18 cellular contexts compared by ENCODE assay signal in genomic region chr2:235856151-235856819, GRCh38.
DNase-seq lines count a peak whose midpoint lies in the region; ATAC-seq and TF ChIP-seq lines count a peak whose summit lies in the region.
"Had no signal": no experiment of that assay in that cellular context is flagged by ENCODE, and none has a peak within 500 bp of the region (broad histone marks: within the 10 kb centered on the region; RNA-seq: fewer than 3 reads in every experiment).

No MANE protein-coding gene starts in this region.

- WGBS in aorta, 2 donors: 95 to 98% methylated on average over 11 of the region's 11 CpGs

- POLR2A ChIA-PET in WTC11 (lab: Charles Lee): no interaction called here

- CTCF ChIA-PET in WTC11 (lab: Charles Lee): no interaction called here

- H3K27ac Mint-ChIP-seq in natural killer cell treated with Interleukin-12 subunit alpha and Interleukin-12 subunit beta and Interleukin-15 and Interleukin-18, amount 100 ng/mL, for 72 hours: no peak overlapping the region
- no peak overlapping the region for H3K27ac Mint-ChIP-seq in natural killer cell
- H3K27ac Mint-ChIP-seq in WTC11: no peak overlapping the region

- H3K27me3 ChIP-seq in aorta (ENCODE audit: control insufficient read depth in 1 of 2, insufficient read depth in 2 of 2, low read length in 1 of 2): no peaks in the 10 kb centered on the region

- H3K9me3 Mint-ChIP-seq in natural killer cell treated with Interleukin-12 subunit alpha and Interleukin-12 subunit beta and Interleukin-15 and Interleukin-18, amount 100 ng/mL, for 72 hours: no peaks in the 10 kb centered on the region
- no peaks in the 10 kb centered on the region for H3K9me3 Mint-ChIP-seq in natural killer cell
- H3K9me3 Mint-ChIP-seq in WTC11: no peaks in the 10 kb centered on the region
- H3K9me3 Mint-ChIP-seq in activated T-cell treated with anti-CD3 and anti-CD28 coated beads, Interleukin-2, amount 50 U/mL, for 4 hours: no peaks in the 10 kb centered on the region

- H3K36me3 Mint-ChIP-seq in natural killer cell treated with Interleukin-12 subunit alpha and Interleukin-12 subunit beta and Interleukin-15 and Interleukin-18, amount 100 ng/mL, for 72 hours: no peaks in the 10 kb centered on the region
- H3K36me3 Mint-ChIP-seq in natural killer cell: no peaks in the 10 kb centered on the region
- H3K36me3 Mint-ChIP-seq in WTC11: no peaks in the 10 kb centered on the region
- H3K36me3 Mint-ChIP-seq in activated T-cell treated with anti-CD3 and anti-CD28 coated beads, Interleukin-2, amount 50 U/mL, for 4 hours (ENCODE audit: insufficient read depth): no peaks in the 10 kb centered on the region

- H3K4me1 ChIP-seq in aorta (ENCODE audit: control insufficient read depth in 1 of 2, insufficient read depth in 2 of 2, low read length in 2 of 2): no peaks in the 10 kb centered on the region

- no peak for DNase-seq in natural killer cell treated with Interleukin-12 subunit alpha and Interleukin-12 subunit beta and Interleukin-15 and Interleukin-18, amount 100 ng/mL, for 72 hours (ENCODE audit: low spot score)
- DNase-seq in natural killer cell: no peak
- peak; percentile 2 for DNase-seq in WTC11 (ENCODE audit: low spot score)
- DNase-seq in iris pigment epithelial cell (ENCODE audit: low read depth): peak; percentile 7
- no peak for DNase-seq in aorta
- no peak for DNase-seq in activated T-cell treated with anti-CD3 and anti-CD28 coated beads, Interleukin-2, amount 50 U/mL, for 4 hours
- no peak for DNase-seq in SHP77 (lab: John Stamatoyannopoulos, UW)
- DNase-seq: DND-41, H7, NCI-H1092, NCI-H146, NCI-H2081, NCI-H510A treated with DMSO at 0.1 percent for 48 hours, NCI-H82, PC-9 had no signal

- no peak overlapping the region for H3K27ac ChIP-seq in aorta (ENCODE audit: low read depth in 1 of 2, low read length in 2 of 2)
- H3K27ac ChIP-seq: C4-2B, KMS-11, PC-9 had no signal

- no peak overlapping the region for H3K4me3 ChIP-seq in aorta (ENCODE audit: low read length in 2 of 2)
- H3K4me3 ChIP-seq: PC-9 had no signal

- no peaks in the 10 kb centered on the region for H3K4me1 Mint-ChIP-seq in natural killer cell treated with Interleukin-12 subunit alpha and Interleukin-12 subunit beta and Interleukin-15 and Interleukin-18, amount 100 ng/mL, for 72 hours (ENCODE audit: low read depth in 2 of 2)
- H3K4me1 Mint-ChIP-seq in natural killer cell (peaks cover 0 to 5% of the 10 kb centered on the region in 2 donors), WTC11 (peaks cover 39% of the 10 kb centered on the region)
- no peaks in the 10 kb centered on the region for H3K4me1 Mint-ChIP-seq in activated T-cell treated with anti-CD3 and anti-CD28 coated beads, Interleukin-2, amount 50 U/mL, for 4 hours (ENCODE audit: low read depth)

- intact Hi-C loops in natural killer cell (cut with micrococcal nuclease) (no loop called here), aorta (cut with DNase I) (no loop called here)

- TF ChIP-seq CTCF in natural killer cell (IDR thresholded peaks at IDR 0.05) (no peak), WTC11 (IDR thresholded peaks at IDR 0.05) (no peak)

- H3K4me3 Mint-ChIP-seq in natural killer cell treated with Interleukin-12 subunit alpha and Interleukin-12 subunit beta and Interleukin-15 and Interleukin-18, amount 100 ng/mL, for 72 hours: no peak overlapping the region
- no peak overlapping the region for H3K4me3 Mint-ChIP-seq in natural killer cell
- no peak overlapping the region for H3K4me3 Mint-ChIP-seq in WTC11
- no peak overlapping the region for H3K4me3 Mint-ChIP-seq in activated T-cell treated with anti-CD3 and anti-CD28 coated beads, Interleukin-2, amount 50 U/mL, for 4 hours

- H3K27me3 Mint-ChIP-seq in natural killer cell treated with Interleukin-12 subunit alpha and Interleukin-12 subunit beta and Interleukin-15 and Interleukin-18, amount 100 ng/mL, for 72 hours: no peaks in the 10 kb centered on the region
- H3K27me3 Mint-ChIP-seq in natural killer cell (ENCODE audit: low read depth in 2 of 2) (no peaks in the 10 kb centered on the region), WTC11 (ENCODE audit: low read depth) (no peaks in the 10 kb centered on the region)
- no peaks in the 10 kb centered on the region for H3K27me3 Mint-ChIP-seq in activated T-cell treated with anti-CD3 and anti-CD28 coated beads, Interleukin-2, amount 50 U/mL, for 4 hours (ENCODE audit: low read depth)

- H3K36me3 ChIP-seq in aorta (ENCODE audit: control insufficient read depth in 1 of 2, insufficient read depth in 2 of 2, low read length in 1 of 2): no peaks in the 10 kb centered on the region

- ATAC-seq in natural killer cell treated with Interleukin-12 subunit alpha and Interleukin-12 subunit beta and Interleukin-15 and Interleukin-18, amount 100 ng/mL, for 72 hours: peak; percentile 35 to 43
- ATAC-seq in natural killer cell (no peak), WTC11 (no peak), aorta (ENCODE audit: low FRiP score) (peak; percentile 51), GM18498 (IDR thresholded peaks at IDR 0.05; ENCODE audit: unreplicated experiment) (no peak)
- no peak for ATAC-seq in activated T-cell treated with anti-CD3 and anti-CD28 coated beads, Interleukin-2, amount 50 U/mL, for 4 hours

- no peaks in the 10 kb centered on the region for H3K9me3 ChIP-seq in aorta (ENCODE audit: control insufficient read depth, low read length)

TF ChIP-seq in WTC11, 78 proteins besides CTCF, POLR2A, EP300 and RAD21:
- TF ChIP-seq PRRX2 (CRISPR knock-in tag; IDR thresholded peaks at IDR 0.05): no peak
- TF ChIP-seq NFATC4 (CRISPR knock-in tag; IDR thresholded peaks at IDR 0.05): no peak
- TF ChIP-seq USF1 (CRISPR knock-in tag; IDR thresholded peaks at IDR 0.05): no peak
- no peak for TF ChIP-seq E2F5 (CRISPR knock-in tag; IDR thresholded peaks at IDR 0.05)

Comparison
In these comparisons a context has a peak if more than half of its experiments do, and no peak if none do; other contexts are left out.
1. ATAC-seq: peak in natural killer cell treated with Interleukin-12 subunit alpha and Interleukin-12 subunit beta and Interleukin-15 and Interleukin-18, amount 100 ng/mL, for 72 hours (2 of 2) and aorta (single experiment); none in natural killer cell (0 of 3), WTC11 (single experiment), activated T-cell treated with anti-CD3 and anti-CD28 coated beads, Interleukin-2, amount 50 U/mL, for 4 hours (0 of 2) and GM18498 (single experiment).
2. DNase-seq: peak in WTC11 (single experiment) and iris pigment epithelial cell (single experiment); none in natural killer cell treated with Interleukin-12 subunit alpha and Interleukin-12 subunit beta and Interleukin-15 and Interleukin-18, amount 100 ng/mL, for 72 hours (single experiment), natural killer cell (single experiment), aorta (0 of 2), activated T-cell treated with anti-CD3 and anti-CD28 coated beads, Interleukin-2, amount 50 U/mL, for 4 hours (single experiment) and SHP77 (0 of 2).